In the genomic region with DNA sequence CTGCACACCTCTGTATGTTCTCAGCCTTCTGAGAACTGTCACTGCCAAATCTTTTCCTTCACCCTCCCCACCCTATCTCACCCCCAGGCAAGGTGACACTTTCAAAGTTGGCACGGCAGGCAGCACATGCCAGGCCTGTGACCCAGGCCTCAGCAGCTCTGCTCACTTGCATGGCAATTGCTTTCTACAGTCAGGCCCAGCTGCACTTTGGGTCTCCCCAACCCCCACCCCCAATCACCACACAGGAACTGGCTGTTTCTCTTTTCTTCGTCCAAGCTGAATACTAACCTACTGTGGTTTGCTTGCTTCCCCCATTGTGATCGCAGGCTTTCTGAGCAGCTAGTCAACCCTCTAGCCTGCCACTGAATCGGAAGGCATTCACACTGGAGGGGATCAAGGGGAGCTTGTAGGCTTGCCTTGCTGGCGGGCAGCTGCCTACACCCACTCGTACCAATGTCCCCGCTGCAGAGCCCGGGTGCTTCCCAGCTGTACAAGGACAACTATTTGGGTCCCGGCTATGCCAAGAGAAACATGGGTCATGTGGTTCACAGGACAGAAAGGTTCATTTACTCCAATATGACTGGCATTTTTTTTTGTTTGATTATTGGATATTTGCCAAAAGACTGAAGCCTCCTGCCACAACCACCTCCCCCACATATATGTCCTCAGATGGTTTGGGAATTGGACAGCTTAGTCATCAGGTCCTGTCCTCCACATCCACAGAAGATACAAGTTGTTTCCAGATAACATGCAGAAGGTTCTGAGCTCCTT, we compare ENCODE assay signal across 9 cellular contexts. TPM values are rescaled to one million over a fixed set of nuclear protein-coding genes. Genes with fewer than 3 reads are reported as not detected.
DNase-seq lines count a peak whose midpoint lies in the region; ATAC-seq, FAIRE-seq and TF ChIP-seq lines count a peak whose summit lies in the region.
"Had no signal": no experiment of that assay in that cellular context is flagged by ENCODE, and none has a peak within 500 bp of the region (broad histone marks: within the 10 kb centered on the region; RNA-seq: fewer than 3 reads in every experiment).

No MANE protein-coding gene starts in this region.

- ATAC-seq in GM21717 (IDR thresholded peaks at IDR 0.05; ENCODE audit: unreplicated experiment) (peak; percentile 64), Right ventricle myocardium superior (ENCODE audit: poor library complexity) (peak; percentile 91)

- no TSS peak for BruUV-seq in A673 (replicated peaks; lab: Mats Ljungman, UMichigan)

- H3K36me3 ChIP-seq in A673 (ENCODE audit: insufficient read depth, low read length, poor library complexity, severe bottlenecking): no peaks in the 10 kb centered on the region

- DNase-seq in GM12892 (ENCODE audit: insufficient read length) (peak; percentile 20), NAMALWA (ENCODE audit: low spot score) (peak; percentile 58), Right ventricle myocardium superior (peak; percentile 44), H4 (ENCODE audit: low spot score) (no peak), A673 (ENCODE audit: low spot score) (no peak)
- no peak for DNase-seq in activated CD4-positive, alpha-beta T cell treated with anti-CD3 and anti-CD28 coated beads, Interleukin-2, amount 50 U/mL, for 1 hour
- no peak for DNase-seq in stimulated activated CD4-positive, alpha-beta T cell treated with anti-CD3 and anti-CD28 coated beads, Interleukin-15, amount 100 ng/mL, for 24 hours

- H3K9me3 ChIP-seq in A673 (ENCODE audit: low read depth, low read length, poor library complexity, severe bottlenecking): no peaks in the 10 kb centered on the region

- no peaks in the 10 kb centered on the region for H3K27me3 ChIP-seq in A673 (replicated peaks; ENCODE audit: insufficient read depth, low read depth, low read length, poor library complexity)

- no peaks in the 10 kb centered on the region for H3K4me1 ChIP-seq in A673 (ENCODE audit: insufficient read depth, low read length, poor library complexity, severe bottlenecking)

- CTCF ChIA-PET in A673 (lab: Charles Lee): no interaction called here

- peak; percentile 44 for FAIRE-seq in GM12892 (lab: Jason Lieb, UNC)
- FAIRE-seq: frontal cortex had no signal

- H3K27ac ChIP-seq in A673 (ENCODE audit: low read depth, low read length, poor library complexity, severe bottlenecking): no peak overlapping the region

- no peak for TF ChIP-seq POLR2A in GM12892 (IDR thresholded peaks at IDR 0.05; ENCODE audit: low read depth, low read length)

- TF ChIP-seq CTCF in A673 (conservative IDR thresholded peaks at IDR 0.05; ENCODE audit: low read depth, low read length): no peak

- intact Hi-C loops in Right ventricle myocardium superior (cut with DNase I) (no loop called here), A673 (cut with micrococcal nuclease; ENCODE audit: unreplicated experiment) (no loop called here)

- POLR2A ChIA-PET in A673 (lab: Charles Lee; ENCODE audit: low non-redundant PET): no interaction called here

- H3K4me3 ChIP-seq in A673 (ENCODE audit: low read depth, low read length, poor library complexity, severe bottlenecking): no peak overlapping the region

RNA-seq across cellular contexts. Expression of a gene that starts 28.1 kb away (rescaled TPM):
- polyA plus RNA-seq in GM12892 (2012; ENCODE audit: missing spikeins): 12.6 TPM
- 2.1 TPM for total RNA-seq in Right ventricle myocardium superior
- total RNA-seq in H4 (2014; rRNA removed; shearing (Covaris generic)): 21.5 and 22.0 TPM in 2 replicates
- 0.34 and 0.50 TPM in 2 replicates for total RNA-seq in A673 (2021)

RNA-seq across cellular contexts. Expression of a gene that starts 41.0 kb away (rescaled TPM):
- 461 TPM for polyA plus RNA-seq in GM12892 (2012; ENCODE audit: missing spikeins)
- total RNA-seq in Right ventricle myocardium superior (143 TPM), A673 (2021) (360 and 368 TPM in 2 replicates)
- 399 and 652 TPM in 2 replicates for total RNA-seq in H4 (2014; rRNA removed; shearing (Covaris generic))

Comparison
In these comparisons a context has a peak if more than half of its experiments do, and no peak if none do; other contexts are left out.
1. DNase-seq: peak in GM12892 (single experiment), NAMALWA (single experiment) and Right ventricle myocardium superior (single experiment); none in H4 (single experiment), A673 (single experiment), activated CD4-positive, alpha-beta T cell treated with anti-CD3 and anti-CD28 coated beads, Interleukin-2, amount 50 U/mL, for 1 hour (single experiment) and stimulated activated CD4-positive, alpha-beta T cell treated with anti-CD3 and anti-CD28 coated beads, Interleukin-15, amount 100 ng/mL, for 24 hours (single experiment).